Comparison of ENCODE assay signal across 16 cellular contexts in the genomic region with DNA sequence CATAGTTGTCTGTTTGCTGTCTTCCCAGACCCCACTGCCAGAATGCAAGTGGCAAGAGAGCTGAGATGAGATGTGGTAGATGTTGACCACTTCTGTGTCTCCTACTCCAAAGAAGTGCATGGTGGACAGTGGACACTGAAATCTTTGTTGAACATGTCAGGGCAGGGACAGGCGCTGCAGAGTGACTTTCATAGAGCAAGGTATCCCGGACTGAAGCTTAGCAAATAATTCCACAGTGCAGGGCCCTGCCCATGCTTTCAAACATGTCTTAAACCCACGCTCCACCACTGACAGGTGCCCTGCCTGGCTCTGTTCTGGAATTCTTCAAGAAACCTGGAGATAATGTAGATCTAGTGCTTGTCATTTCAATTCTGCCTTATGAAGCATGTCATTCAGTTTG.
A peak's percentile ranks its signal among the peaks of the same experiment; 100 is the strongest.
DNase-seq lines count a peak whose midpoint lies in the region; ATAC-seq and TF ChIP-seq lines count a peak whose summit lies in the region.
"Had no signal": no experiment of that assay in that cellular context is flagged by ENCODE, and none has a peak within 500 bp of the region (broad histone marks: within the 10 kb centered on the region; RNA-seq: fewer than 3 reads in every experiment).

No MANE protein-coding gene starts in this region.

- DNase-seq in epithelial cell of prostate (ENCODE audit: low read depth, low spot score) = no peak
- no peak for DNase-seq in left colon
- DNase-seq in smooth muscle cell (lab: John Stamatoyannopoulos, UW; ENCODE audit: unreplicated experiment) = no peak
- DNase-seq in NK-92 (lab: John Stamatoyannopoulos, UW; ENCODE audit: unreplicated experiment) = no peak
- no peak for DNase-seq in GM10248 (ENCODE audit: extremely low spot score)
- DNase-seq: C1 segment of cervical spinal cord; Calu3; CD4-positive, alpha-beta memory T cell; COR-L47; DMS53; DMS79 treated with DMSO at 0.1 percent for 48 hours; GF-D8; GOT3; H7; HCEC 1CT had no signal

- H3F3A ChIP-seq in smooth muscle cell (ENCODE audit: low read depth) = no peaks in the 10 kb centered on the region

- H3K27me3 ChIP-seq in smooth muscle cell (ENCODE audit: low read depth) = no peaks in the 10 kb centered on the region

- TF ChIP-seq CTCF in smooth muscle cell (IDR thresholded peaks at IDR 0.05; ENCODE audit: borderline replicate concordance, insufficient read depth, poor library complexity, severe bottlenecking) = no peak
- no peak for TF ChIP-seq CTCF in GM10248 (IDR thresholded peaks at IDR 0.05; ENCODE audit: control extremely low read depth, extremely low read depth, low read depth, missing control alignments)

- H3K4me1 ChIP-seq in smooth muscle cell (ENCODE audit: low read depth) = peaks cover 5% of the 10 kb centered on the region

- intact Hi-C loops in left colon (cut with DNase I, micrococcal nuclease) = no loop called here

- H2AFZ ChIP-seq in smooth muscle cell (ENCODE audit: low read depth) = peak overlapping the region; percentile 12

- H4K20me1 ChIP-seq in smooth muscle cell (ENCODE audit: low read depth) = no peaks in the 10 kb centered on the region

- peak; percentile 76 for ATAC-seq in left colon
- ATAC-seq in activated CD4-positive, CD25-positive, alpha-beta regulatory T cell treated with anti-CD3 and anti-CD28 coated beads, Interleukin-2, amount 50 U/mL, for 24 hours = no peak

- H3K79me2 ChIP-seq in smooth muscle cell (ENCODE audit: low read depth) = no peaks in the 10 kb centered on the region

- CTCF ChIA-PET in GM10248 (lab: Yijun Ruan, JAX) = no interaction called here

- no peaks in the 10 kb centered on the region for H3K36me3 ChIP-seq in smooth muscle cell (ENCODE audit: low read depth)

- H3K4me3 ChIP-seq in smooth muscle cell = no peak overlapping the region

- no peak overlapping the region for H3K4me2 ChIP-seq in smooth muscle cell

- no peak overlapping the region for H3K9ac ChIP-seq in smooth muscle cell (ENCODE audit: low read depth)

- no peaks in the 10 kb centered on the region for H3K9me3 ChIP-seq in smooth muscle cell (replicated peaks; ENCODE audit: low read depth)

- peak overlapping the region; percentile 73 for H3K27ac ChIP-seq in epithelial cell of prostate
- H3K27ac ChIP-seq in smooth muscle cell (ENCODE audit: low read depth) = no peak overlapping the region

- WGBS in smooth muscle cell (ENCODE audit: low lambda C conversion rate) = 84% methylated on average over 3 of the region's 3 CpGs

- POLR2A ChIA-PET in GM10248 (lab: Yijun Ruan, JAX) = no interaction called here
